ENCODE assay signal across 7 cellular contexts in genomic region chr21:45138199-45139002, GRCh38.
A peak's percentile ranks its signal among the peaks of the same experiment; 100 is the strongest.
DNase-seq lines count a peak whose midpoint lies in the region; ATAC-seq and TF ChIP-seq lines count a peak whose summit lies in the region.

No MANE protein-coding gene starts in this region.

- peaks cover 3% of the 10 kb centered on the region for H4K20me1 ChIP-seq in mammary epithelial cell (ENCODE audit: insufficient read depth, low read length)

- dilution Hi-C loops in mammary epithelial cell (cut with HindIII; ENCODE audit: low sequenced_read_pairs), result no loop called here

- DNase-seq in GM12864 (ENCODE audit: low read depth), result peak; percentile 18
- peak; percentile 81 for DNase-seq in NB4 (ENCODE audit: low read depth)
- peak; percentile 88 for DNase-seq in WERI-Rb-1
- no peak for DNase-seq in mammary epithelial cell
- peak in 1 of 2 donors; percentile 77 for DNase-seq in left colon
- DNase-seq in stimulated activated CD4-positive, alpha-beta T cell treated with anti-CD3 and anti-CD28 coated beads, TNF-alpha, amount 100 ng/mL, for 1 hour (ENCODE audit: low read depth in 3 of 3, low spot score in 1 of 3), result peak in 2 of 3 donors; percentile 41 to 54

- no peak overlapping the region for H3K9ac ChIP-seq in mammary epithelial cell (ENCODE audit: insufficient read depth, low read length)

- peak; percentile 87 for ATAC-seq in left colon
- no peak for ATAC-seq in HG03520 (IDR thresholded peaks at IDR 0.05; ENCODE audit: unreplicated experiment)

- TF ChIP-seq CTCF in GM12864 (IDR thresholded peaks at IDR 0.05; ENCODE audit: low read depth, low read length, missing control alignments), result peak; percentile 84
- peak; percentile 63 for TF ChIP-seq CTCF in NB4 (IDR thresholded peaks at IDR 0.05; ENCODE audit: low read depth, low read length)
- peak; percentile 98 for TF ChIP-seq CTCF in WERI-Rb-1 (IDR thresholded peaks at IDR 0.05; ENCODE audit: low read depth, low read length)
- TF ChIP-seq CTCF in mammary epithelial cell (conservative IDR thresholded peaks at IDR 0.05 in 1 of 2, IDR thresholded peaks at IDR 0.05 in 1 of 2; ENCODE audit: extremely low read depth in 1 of 2, insufficient read depth in 1 of 2, low read depth in 1 of 2, low read length in 2 of 2), result peak; percentile 79 to 81

- BruUV-seq in mammary epithelial cell (replicated peaks; lab: Mats Ljungman, UMichigan), result no TSS peak

- 64% methylated on average over 12 of the region's 12 CpGs for WGBS in mammary epithelial cell (ENCODE audit: low coverage, missing lambda C conversion rate)

- H3K4me2 ChIP-seq in mammary epithelial cell (ENCODE audit: insufficient read depth, low read depth, low read length), result no peak overlapping the region

- intact Hi-C loops in mammary epithelial cell (cut with micrococcal nuclease) (no loop called here), left colon (cut with DNase I, micrococcal nuclease) (loop anchor here in 1 of 2 donors (5.0 kb wide), 1 partner anchor 191 kb away; no protein-coding TSS in a partner anchor)

- H3K79me2 ChIP-seq in mammary epithelial cell (ENCODE audit: insufficient read depth, low read length), result peaks cover 3% of the 10 kb centered on the region

- in situ Hi-C loops in mammary epithelial cell (cut with MboI; ENCODE audit: low sequenced_read_pairs in 2 of 2), result loop anchor here in 1 of 2 donors (5.0 kb wide), 1 partner anchor 191 kb away; no protein-coding TSS in a partner anchor

- H2AFZ ChIP-seq in mammary epithelial cell (ENCODE audit: low read depth, low read length), result no peak overlapping the region

- H3K27ac ChIP-seq in WERI-Rb-1 (peak overlapping the region; percentile 41), mammary epithelial cell (ENCODE audit: insufficient read depth, low read depth, low read length) (no peak overlapping the region)

- H3K36me3 ChIP-seq in WERI-Rb-1 (peaks cover 23% of the 10 kb centered on the region), mammary epithelial cell (ENCODE audit: insufficient read depth, low read length) (peaks cover 5% of the 10 kb centered on the region)

- peaks cover 7% of the 10 kb centered on the region for H3K4me1 ChIP-seq in mammary epithelial cell (ENCODE audit: insufficient read depth, low read length)

- H3K27me3 ChIP-seq in WERI-Rb-1 (ENCODE audit: insufficient read depth, low read depth, severe bottlenecking), result no peaks in the 10 kb centered on the region
- H3K27me3 ChIP-seq in mammary epithelial cell (ENCODE audit: insufficient read depth, low read length), result no peaks in the 10 kb centered on the region

- H3K4me3 ChIP-seq in GM12864 (ENCODE audit: low read depth, low read length) (no peak overlapping the region), NB4 (ENCODE audit: low read depth, low read length) (no peak overlapping the region), WERI-Rb-1 (ENCODE audit: low read depth, low read length) (no peak overlapping the region), mammary epithelial cell (replicated peaks in 1 of 3; ENCODE audit: insufficient read depth in 1 of 3, low read depth in 2 of 3, low read length in 3 of 3) (no peak overlapping the region)

- CTCF ChIA-PET in mammary epithelial cell (lab: Charles Lee; ENCODE audit: low non-redundant PET), result interaction anchor here (0.5 to 0.7 kb wide), 4 partner anchors 10 to 266 kb away, joined by 3 to 7 read pairs (median 4); no protein-coding TSS in a partner anchor

- no peak for TF ChIP-seq POLR2A in NB4 (IDR thresholded peaks at IDR 0.05; ENCODE audit: extremely low read depth, insufficient read length)

- H3K9me3 ChIP-seq in WERI-Rb-1 (ENCODE audit: severe bottlenecking) (no peaks in the 10 kb centered on the region), mammary epithelial cell (replicated peaks; ENCODE audit: insufficient read depth, low read length) (no peaks in the 10 kb centered on the region)
